9 cellular contexts compared by ENCODE assay signal in the genomic region with DNA sequence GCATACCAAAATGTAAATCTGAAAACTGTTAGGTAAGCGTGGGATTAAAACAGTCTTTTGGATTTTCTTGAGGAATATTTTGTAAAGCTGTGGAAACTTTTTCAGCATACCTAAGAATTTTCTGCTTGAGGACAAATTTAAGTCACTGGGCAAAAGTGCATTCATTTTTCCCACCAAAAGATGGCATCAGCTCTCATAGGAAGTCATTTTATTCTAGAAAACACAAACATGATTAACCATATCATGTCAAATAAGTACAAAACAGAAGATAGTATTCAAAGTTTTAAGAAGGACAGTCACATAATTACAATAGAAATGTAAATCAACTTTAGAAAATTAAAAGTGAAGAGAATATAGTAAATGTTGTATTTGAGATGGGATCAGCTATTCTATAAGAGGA.
DNase-seq lines count a peak whose midpoint lies in the region; ATAC-seq and TF ChIP-seq lines count a peak whose summit lies in the region.
"Had no signal": no experiment of that assay in that cellular context is flagged by ENCODE, and none has a peak within 500 bp of the region (broad histone marks: within the 10 kb centered on the region; RNA-seq: fewer than 3 reads in every experiment).

No MANE protein-coding gene starts in this region.

- H3K4me3 Mint-ChIP-seq in MCF 10A (ENCODE audit: unreplicated experiment) (no peak overlapping the region), type B pancreatic cell (no peak overlapping the region)
- H3K4me3 Mint-ChIP-seq: dendritic cell treated with granulocyte-macrophage colony-stimulating factor and Interleukin-4, amounts not matched to agents 40 ng/mL and 50 ng/mL, for 4 days had no signal

- H3K27ac Mint-ChIP-seq in MCF 10A (ENCODE audit: low read depth, unreplicated experiment): no peak overlapping the region
- no peak overlapping the region for H3K27ac Mint-ChIP-seq in type B pancreatic cell
- H3K27ac Mint-ChIP-seq: dendritic cell treated with granulocyte-macrophage colony-stimulating factor and Interleukin-4, amounts not matched to agents 40 ng/mL and 50 ng/mL, for 4 days had no signal

- H3K9me3 Mint-ChIP-seq in MCF 10A (ENCODE audit: unreplicated experiment) (no peaks in the 10 kb centered on the region), type B pancreatic cell (no peaks in the 10 kb centered on the region)
- H3K9me3 Mint-ChIP-seq: dendritic cell treated with granulocyte-macrophage colony-stimulating factor and Interleukin-4, amounts not matched to agents 40 ng/mL and 50 ng/mL, for 4 days had no signal

- CTCF ChIA-PET in MCF 10A (lab: Yijun Ruan, JAX): interaction anchor here (0.5 to 4.0 kb wide), 19 partner anchors 9 to 466 kb away, joined by 3 to 44 read pairs (median 4); partner anchors contain the start of gene SEMA5B
- CTCF ChIA-PET in Panc1 (lab: Charles Lee): no interaction called here

- POLR2A ChIA-PET in MCF 10A (lab: Yijun Ruan, JAX) (interaction anchor here (0.5 to 2.2 kb wide), 6 partner anchors 11 to 472 kb away, joined by 3 to 14 read pairs (median 4); partner anchors contain the start of gene SEC22A), Panc1 (lab: Charles Lee) (no interaction called here)

- intact Hi-C loops in MCF 10A (cut with micrococcal nuclease): loop anchor here (1.0 to 2.0 kb wide), 3 partner anchors 84 to 400 kb away; no protein-coding TSS in a partner anchor
- intact Hi-C loops in breast epithelium (cut with DNase I; ENCODE audit: low total_unique reads): no loop called here
- intact Hi-C loops in Panc1 (cut with micrococcal nuclease; ENCODE audit: unreplicated experiment): loop anchor here (5.0 kb wide), 1 partner anchor 174 kb away; no protein-coding TSS in a partner anchor

- H3K36me3 Mint-ChIP-seq in MCF 10A (ENCODE audit: insufficient read depth, unreplicated experiment): peaks cover 19% of the 10 kb centered on the region
- peaks cover 20% of the 10 kb centered on the region for H3K36me3 Mint-ChIP-seq in type B pancreatic cell

- no peaks in the 10 kb centered on the region for H3K9me3 ChIP-seq in breast epithelium
- no peaks in the 10 kb centered on the region for H3K9me3 ChIP-seq in Panc1 (ENCODE audit: control insufficient read depth, insufficient read depth, low read depth, low read length)

- H3K27ac ChIP-seq in breast epithelium (no peak overlapping the region), Panc1 (ENCODE audit: low read length) (no peak overlapping the region)

- TF ChIP-seq CTCF in MCF 10A (IDR thresholded peaks at IDR 0.05; ENCODE audit: unreplicated experiment) (peak; percentile 37), breast epithelium (IDR thresholded peaks at IDR 0.05) (no peak), Panc1 (IDR thresholded peaks at IDR 0.05) (peak; percentile 62; the same call in 1 of the 2 replicates), type B pancreatic cell (conservative IDR thresholded peaks at IDR 0.05) (peak; percentile 63)

- H3K27me3 ChIP-seq in breast epithelium (no peaks in the 10 kb centered on the region), Panc1 (ENCODE audit: control insufficient read depth, insufficient read depth, low read length) (no peaks in the 10 kb centered on the region)

- BruUV-seq in MCF 10A (replicated peaks; lab: Mats Ljungman, UMichigan) (no TSS peak), Panc1 (replicated peaks; lab: Mats Ljungman, UMichigan) (no TSS peak)

- H3K4me1 Mint-ChIP-seq in MCF 10A (ENCODE audit: insufficient read depth, unreplicated experiment) (no peaks in the 10 kb centered on the region), type B pancreatic cell (ENCODE audit: unreplicated experiment) (no peaks in the 10 kb centered on the region)

- no peak overlapping the region for H3K4me3 ChIP-seq in breast epithelium
- no peak overlapping the region for H3K4me3 ChIP-seq in Panc1 (ENCODE audit: low read depth in 2 of 2, low read length in 2 of 2)

- ATAC-seq in Panc1 (no peak), GM18498 (IDR thresholded peaks at IDR 0.05; ENCODE audit: unreplicated experiment) (no peak), HG03378 (IDR thresholded peaks at IDR 0.05; ENCODE audit: unreplicated experiment) (no peak)

- in situ Hi-C loops in Panc1 (cut with HindIII; ENCODE audit: low pct_unique_long_range_greater_than_20kb, low sequenced_read_pairs): no loop called here

- peak; percentile 37 for DNase-seq in MCF 10A (ENCODE audit: unreplicated experiment)
- no peak for DNase-seq in breast epithelium (ENCODE audit: low spot score in 2 of 2)
- DNase-seq in Panc1 (ENCODE audit: low read depth, low spot score): peak; percentile 17
- DNase-seq in fibroblast of the conjunctiva (ENCODE audit: low read depth): peak; percentile 38
- DNase-seq in type B pancreatic cell (ENCODE audit: extremely low spot score, unreplicated experiment): no peak
- DNase-seq in SHP77 (lab: John Stamatoyannopoulos, UW): no peak

- no peak for TF ChIP-seq POLR2A in breast epithelium (IDR thresholded peaks at IDR 0.05)

- no peaks in the 10 kb centered on the region for H3K36me3 ChIP-seq in breast epithelium
- no peaks in the 10 kb centered on the region for H3K36me3 ChIP-seq in Panc1 (ENCODE audit: control insufficient read depth, insufficient read depth, low read length)

- no peaks in the 10 kb centered on the region for H3K4me1 ChIP-seq in breast epithelium
- H3K4me1 ChIP-seq in Panc1 (ENCODE audit: control insufficient read depth, insufficient read depth, low read length): no peaks in the 10 kb centered on the region

- H3K27me3 Mint-ChIP-seq in MCF 10A (ENCODE audit: insufficient read depth, unreplicated experiment): no peaks in the 10 kb centered on the region
- H3K27me3 Mint-ChIP-seq in type B pancreatic cell: no peaks in the 10 kb centered on the region
- H3K27me3 Mint-ChIP-seq: dendritic cell treated with granulocyte-macrophage colony-stimulating factor and Interleukin-4, amounts not matched to agents 40 ng/mL and 50 ng/mL, for 4 days had no signal

Comparison
In these comparisons a context has a peak if more than half of its experiments do, and no peak if none do; other contexts are left out.
1. DNase-seq: peak in MCF 10A (single experiment), Panc1 (single experiment) and fibroblast of the conjunctiva (single experiment); none in breast epithelium (0 of 2), type B pancreatic cell (single experiment) and SHP77 (0 of 2).
2. CTCF ChIP-seq: peak in MCF 10A (single experiment), Panc1 (single experiment) and type B pancreatic cell (single experiment); none in breast epithelium (0 of 3).